ENCODE assay signal across 27 cellular contexts in the genomic region with DNA sequence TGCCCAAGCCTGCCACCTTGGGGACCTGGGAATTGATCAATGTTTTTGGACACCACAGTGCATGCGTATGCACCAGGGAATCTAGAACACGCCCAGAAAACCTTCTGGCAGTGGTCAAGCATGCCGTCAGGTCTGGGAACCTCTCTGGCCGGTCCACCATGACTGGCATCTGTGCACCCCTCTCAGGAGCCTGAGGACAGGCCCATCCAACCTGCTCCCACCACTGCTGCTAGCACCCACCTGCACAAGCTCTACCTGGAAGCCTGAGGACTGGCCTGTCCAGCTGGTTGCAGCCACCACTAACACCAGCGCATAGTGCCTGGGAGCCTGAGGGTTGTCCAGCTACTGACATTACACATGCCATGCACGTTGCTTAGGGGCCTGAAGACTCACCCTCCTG.
"Had no signal": no experiment of that assay in that cellular context is flagged by ENCODE, and none has a peak within 500 bp of the region (broad histone marks: within the 10 kb centered on the region; RNA-seq: fewer than 3 reads in every experiment).

No MANE protein-coding gene starts in this region.

- ATAC-seq: activated CD4-positive, CD25-positive, alpha-beta regulatory T cell treated with anti-CD3 and anti-CD28 coated beads, Interleukin-2, amount 50 U/mL, for 24 hours; activated CD8-positive, alpha-beta T cell treated with anti-CD3 and anti-CD28 coated beads for 36 hours; activated T-cell treated with anti-CD3 and anti-CD28 coated beads, Interleukin-2, amount 50 U/mL, for 4 hours; activated T-helper 17 cell treated with anti-CD3 and anti-CD28 coated beads, Interleukin-2, amount 50 U/mL, for 72 hours; body of pancreas; effector memory CD8-positive, alpha-beta T cell; T-helper 17 cell had no signal

- H3K9me3 ChIP-seq: body of pancreas, esophagus squamous epithelium had no signal

- H3K4me1 ChIP-seq: body of pancreas, esophagus squamous epithelium had no signal

- H3K36me3 ChIP-seq: esophagus squamous epithelium, WERI-Rb-1 had no signal

- DNase-seq: activated B cell treated with CpG ODN at 0.5 μM for 24 hours; activated CD4-positive, alpha-beta T cell treated with anti-CD3 and anti-CD28 coated beads for 48 hours; activated CD4-positive, alpha-beta T cell treated with anti-CD3 and anti-CD28 coated beads, Interleukin-2, amount 50 U/mL, for 1 hour; activated CD4-positive, alpha-beta T cell treated with anti-CD3 and anti-CD28 coated beads, Interleukin-2, amount 50 U/mL, for 48 hours; activated CD8-positive, alpha-beta memory T cell treated with anti-CD3 and anti-CD28 coated beads for 24 hours; activated CD8-positive, alpha-beta T cell treated with anti-CD3 and anti-CD28 coated beads for 36 hours; activated effector memory CD4-positive, alpha-beta T cell treated with Interleukin-2 at 50 U/mL for 16 hours; activated gamma-delta T cell treated with Interleukin-2 at 50 U/mL for 16 hours; activated naive CD4-positive, alpha-beta T cell treated with anti-CD3 and anti-CD28 coated beads, Interleukin-2, amount 50 U/mL, for 16 hours; activated naive CD4-positive, alpha-beta T cell treated with Interleukin-2 at 50 U/mL for 16 hours; activated T-cell treated with anti-CD3 and anti-CD28 coated beads, Interleukin-2, amount 50 U/mL, for 4 hours; amniotic stem cell; anterior cingulate cortex; body of pancreas; central memory CD4-positive, alpha-beta T cell; dermis blood vessel endothelial cell; effector CD4-positive, alpha-beta T cell; effector memory CD8-positive, alpha-beta T cell; esophagus squamous epithelium; head of caudate nucleus; T-helper 1 cell; T-helper 17 cell; T1000 had no signal

- H3K27ac ChIP-seq: body of pancreas, coronary artery, esophagus squamous epithelium, WERI-Rb-1 had no signal

- H3K27me3 ChIP-seq: body of pancreas, esophagus squamous epithelium had no signal

- H3K4me3 ChIP-seq: body of pancreas, coronary artery, esophagus squamous epithelium had no signal
